In genomic region chr2:124316875-124317605, GRCh38 we compare ENCODE assay signal across 16 cellular contexts.
DNase-seq lines count a peak whose midpoint lies in the region; ATAC-seq and TF ChIP-seq lines count a peak whose summit lies in the region.
"Had no signal": no experiment of that assay in that cellular context is flagged by ENCODE, and none has a peak within 500 bp of the region (broad histone marks: within the 10 kb centered on the region; RNA-seq: fewer than 3 reads in every experiment).

No MANE protein-coding gene starts in this region.

- DNase-seq in NCI-H446 (lab: John Stamatoyannopoulos, UW) = peak; percentile 12 to 50
- no peak for DNase-seq in NCI-H446 treated with DMSO at 0.1 percent for 48 hours (lab: John Stamatoyannopoulos, UW)
- peak; percentile 73 for DNase-seq in NCI-H1092 treated with DMSO at 0.1 percent for 48 hours (lab: John Stamatoyannopoulos, UW)
- DNase-seq in NCI-H2196 (lab: John Stamatoyannopoulos, UW; ENCODE audit: unreplicated experiment) = peak; percentile 67
- DNase-seq in fibroblast of the aortic adventitia (ENCODE audit: low read depth) = peak; percentile 1
- no peak for DNase-seq in activated naive CD8-positive, alpha-beta T cell treated with anti-CD3 and anti-CD28 coated beads, Interleukin-2, amount 50 U/mL, for 24 hours
- DNase-seq in activated T-cell treated with anti-CD3 and anti-CD28 coated beads, Interleukin-2, amount 50 U/mL, for 72 hours = no peak
- DNase-seq: Calu3; CD4-positive, CD25-positive, alpha-beta regulatory T cell; KG1; MG63; NCI-H1417; NCI-H524 treated with DMSO at 0.1 percent for 48 hours; T-cell had no signal

- H3K4me3 Mint-ChIP-seq in activated naive CD8-positive, alpha-beta T cell treated with anti-CD3 and anti-CD28 coated beads, Interleukin-2, amount 50 U/mL, for 24 hours = no peak overlapping the region
- H3K4me3 Mint-ChIP-seq in activated T-cell treated with anti-CD3 and anti-CD28 coated beads, Interleukin-2, amount 50 U/mL, for 72 hours = no peak overlapping the region
- H3K4me3 Mint-ChIP-seq: T-cell had no signal

- H3K4me1 Mint-ChIP-seq in activated naive CD8-positive, alpha-beta T cell treated with anti-CD3 and anti-CD28 coated beads, Interleukin-2, amount 50 U/mL, for 24 hours = no peaks in the 10 kb centered on the region
- no peaks in the 10 kb centered on the region for H3K4me1 Mint-ChIP-seq in activated T-cell treated with anti-CD3 and anti-CD28 coated beads, Interleukin-2, amount 50 U/mL, for 72 hours (ENCODE audit: low read depth)
- H3K4me1 Mint-ChIP-seq: T-cell had no signal

- H3K4me3 ChIP-seq in fibroblast of the aortic adventitia (ENCODE audit: low read depth, low read length) = no peak overlapping the region
- H3K4me3 ChIP-seq: A549, MG63 had no signal

- H3K27me3 Mint-ChIP-seq in activated naive CD8-positive, alpha-beta T cell treated with anti-CD3 and anti-CD28 coated beads, Interleukin-2, amount 50 U/mL, for 24 hours = no peaks in the 10 kb centered on the region
- H3K27me3 Mint-ChIP-seq in activated T-cell treated with anti-CD3 and anti-CD28 coated beads, Interleukin-2, amount 50 U/mL, for 72 hours (ENCODE audit: low read depth) = no peaks in the 10 kb centered on the region
- H3K27me3 Mint-ChIP-seq: CD4-positive, CD25-positive, alpha-beta regulatory T cell; T-cell had no signal

- no peak overlapping the region for H3K27ac Mint-ChIP-seq in activated naive CD8-positive, alpha-beta T cell treated with anti-CD3 and anti-CD28 coated beads, Interleukin-2, amount 50 U/mL, for 24 hours
- H3K27ac Mint-ChIP-seq in activated T-cell treated with anti-CD3 and anti-CD28 coated beads, Interleukin-2, amount 50 U/mL, for 72 hours = no peak overlapping the region
- H3K27ac Mint-ChIP-seq: CD4-positive, CD25-positive, alpha-beta regulatory T cell; T-cell had no signal

- ATAC-seq in activated naive CD8-positive, alpha-beta T cell treated with anti-CD3 and anti-CD28 coated beads, Interleukin-2, amount 50 U/mL, for 24 hours = no peak
- no peak for ATAC-seq in activated T-cell treated with anti-CD3 and anti-CD28 coated beads, Interleukin-2, amount 50 U/mL, for 72 hours (replicated peaks in 1 of 2)
- no peak for ATAC-seq in HG03378 (IDR thresholded peaks at IDR 0.05; ENCODE audit: unreplicated experiment)
- ATAC-seq: A549, T-cell had no signal

- H3K36me3 Mint-ChIP-seq in activated naive CD8-positive, alpha-beta T cell treated with anti-CD3 and anti-CD28 coated beads, Interleukin-2, amount 50 U/mL, for 24 hours (ENCODE audit: low read depth) = no peaks in the 10 kb centered on the region
- H3K36me3 Mint-ChIP-seq in activated T-cell treated with anti-CD3 and anti-CD28 coated beads, Interleukin-2, amount 50 U/mL, for 72 hours (ENCODE audit: insufficient read depth in 2 of 2) = no peaks in the 10 kb centered on the region
- H3K36me3 Mint-ChIP-seq: CD4-positive, CD25-positive, alpha-beta regulatory T cell; T-cell had no signal

- H3K9me3 Mint-ChIP-seq in activated naive CD8-positive, alpha-beta T cell treated with anti-CD3 and anti-CD28 coated beads, Interleukin-2, amount 50 U/mL, for 24 hours = peaks cover 5% of the 10 kb centered on the region
- peaks cover 4 to 5% of the 10 kb centered on the region in 2 donors for H3K9me3 Mint-ChIP-seq in activated T-cell treated with anti-CD3 and anti-CD28 coated beads, Interleukin-2, amount 50 U/mL, for 72 hours

- TF ChIP-seq CTCF in fibroblast of the aortic adventitia (IDR thresholded peaks at IDR 0.05; ENCODE audit: insufficient read depth, low read length) = no peak

Comparison
In these comparisons a context has a peak if more than half of its experiments do, and no peak if none do; other contexts are left out.
1. DNase-seq: peak in NCI-H446 (2 of 2), NCI-H1092 treated with DMSO at 0.1 percent for 48 hours (single experiment), NCI-H2196 (single experiment) and fibroblast of the aortic adventitia (single experiment); none in NCI-H446 treated with DMSO at 0.1 percent for 48 hours (single experiment), activated naive CD8-positive, alpha-beta T cell treated with anti-CD3 and anti-CD28 coated beads, Interleukin-2, amount 50 U/mL, for 24 hours (single experiment) and activated T-cell treated with anti-CD3 and anti-CD28 coated beads, Interleukin-2, amount 50 U/mL, for 72 hours (0 of 2).